Comparison of ENCODE assay signal across 13 cellular contexts in the genomic region with DNA sequence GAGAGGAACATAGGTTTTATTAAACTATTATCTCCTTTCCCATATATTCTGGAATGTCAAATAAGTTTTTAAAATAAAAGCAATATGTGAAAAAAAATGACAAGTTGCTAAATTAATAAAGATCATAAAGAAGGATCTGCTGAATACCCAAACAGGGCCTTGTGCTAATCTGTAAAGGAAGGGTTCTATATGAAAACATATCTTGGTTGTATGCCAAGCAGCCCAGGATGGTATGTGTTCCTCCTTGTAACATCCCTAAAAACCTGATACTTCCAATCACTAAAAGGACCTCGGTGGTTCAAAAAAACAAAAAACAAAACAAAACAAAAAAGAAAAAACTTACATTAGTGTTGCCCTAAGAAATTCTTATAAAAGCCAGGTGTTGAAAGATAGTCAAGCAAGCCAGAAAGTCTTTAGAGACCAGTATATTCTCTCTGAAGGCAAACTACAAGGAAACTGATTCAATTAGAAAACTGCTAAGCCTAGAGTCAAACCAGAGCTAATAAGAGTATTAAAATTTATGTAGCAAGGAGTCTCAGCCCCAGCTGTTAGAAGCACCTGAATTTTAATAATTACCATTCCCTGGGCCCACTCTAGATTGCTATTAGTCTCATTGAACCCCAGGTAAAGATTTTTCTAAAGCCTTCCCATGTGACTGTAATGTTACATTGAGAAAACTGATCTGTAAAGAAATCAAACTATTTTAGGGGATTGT.
DNase-seq lines count a peak whose midpoint lies in the region; ATAC-seq and TF ChIP-seq lines count a peak whose summit lies in the region.
"Had no signal": no experiment of that assay in that cellular context is flagged by ENCODE, and none has a peak within 500 bp of the region (broad histone marks: within the 10 kb centered on the region; RNA-seq: fewer than 3 reads in every experiment).

No MANE protein-coding gene starts in this region.

- peak; percentile 20 for DNase-seq in DMS153 treated with DMSO at 0.1 percent for 48 hours (lab: John Stamatoyannopoulos, UW; ENCODE audit: unreplicated experiment)
- DNase-seq in DMS153 (lab: John Stamatoyannopoulos, UW), result no peak
- DNase-seq in KBM-7, result peak; percentile 82
- no peak for DNase-seq in astrocyte of the spinal cord (ENCODE audit: low read depth, low spot score)
- DNase-seq in activated CD4-positive, alpha-beta T cell treated with anti-CD3 and anti-CD28 coated beads, Interleukin-2, amount 50 U/mL, for 4 hours, result no peak
- DNase-seq: activated CD8-positive, alpha-beta memory T cell treated with anti-CD3 and anti-CD28 coated beads, Interleukin-2, amount 50 U/mL, for 48 hours; foreskin melanocyte; T-cell had no signal

- H3K4me1 ChIP-seq in muscle layer of duodenum (ENCODE audit: control insufficient read depth in 1 of 2, insufficient read depth in 2 of 2, low read length in 2 of 2), result peaks cover 0 to 8% of the 10 kb centered on the region in 2 donors

- ATAC-seq in HG02938 (IDR thresholded peaks at IDR 0.05; ENCODE audit: unreplicated experiment) (no peak), HG03378 (IDR thresholded peaks at IDR 0.05; ENCODE audit: unreplicated experiment) (no peak)
- ATAC-seq: T-cell had no signal

- no peak for TF ChIP-seq CTCF in astrocyte of the spinal cord (IDR thresholded peaks at IDR 0.05; ENCODE audit: low read depth, low read length)

- no peaks in the 10 kb centered on the region for H3K27me3 ChIP-seq in muscle layer of duodenum (ENCODE audit: low read depth, low read length)

- no peaks in the 10 kb centered on the region for H3K9me3 ChIP-seq in muscle layer of duodenum (ENCODE audit: control insufficient read depth in 1 of 2, low read length in 2 of 2)
- H3K9me3 ChIP-seq: sigmoid colon had no signal

- in situ Hi-C loops in KBM-7 (cut with MboI; ENCODE audit: low pct_unique_long_range_greater_than_20kb, low sequenced_read_pairs) (no loop called here), astrocyte of the spinal cord (cut with HindIII; ENCODE audit: low sequenced_read_pairs) (no loop called here)

- peak overlapping the region; percentile 27 for H3K27ac ChIP-seq in muscle layer of duodenum (ENCODE audit: low read length)
- H3K27ac ChIP-seq: 22Rv1, sigmoid colon had no signal

- H3K36me3 ChIP-seq in muscle layer of duodenum (ENCODE audit: control insufficient read depth in 1 of 2, insufficient read depth in 2 of 2, low read length in 2 of 2), result no peaks in the 10 kb centered on the region
- H3K36me3 ChIP-seq: sigmoid colon had no signal

- H3K4me3 ChIP-seq in astrocyte of the spinal cord (ENCODE audit: low read depth, low read length) (peak overlapping the region; percentile 72), muscle layer of duodenum (ENCODE audit: low read depth in 1 of 2, low read length in 2 of 2) (no peak overlapping the region)
- H3K4me3 ChIP-seq: sigmoid colon had no signal

Comparison
In these comparisons a context has a peak if more than half of its experiments do, and no peak if none do; other contexts are left out.
1. DNase-seq: peak in DMS153 treated with DMSO at 0.1 percent for 48 hours (single experiment) and KBM-7 (single experiment); none in DMS153 (single experiment), astrocyte of the spinal cord (single experiment) and activated CD4-positive, alpha-beta T cell treated with anti-CD3 and anti-CD28 coated beads, Interleukin-2, amount 50 U/mL, for 4 hours (0 of 2).